32 cellular contexts compared by ENCODE assay signal in the genomic region with DNA sequence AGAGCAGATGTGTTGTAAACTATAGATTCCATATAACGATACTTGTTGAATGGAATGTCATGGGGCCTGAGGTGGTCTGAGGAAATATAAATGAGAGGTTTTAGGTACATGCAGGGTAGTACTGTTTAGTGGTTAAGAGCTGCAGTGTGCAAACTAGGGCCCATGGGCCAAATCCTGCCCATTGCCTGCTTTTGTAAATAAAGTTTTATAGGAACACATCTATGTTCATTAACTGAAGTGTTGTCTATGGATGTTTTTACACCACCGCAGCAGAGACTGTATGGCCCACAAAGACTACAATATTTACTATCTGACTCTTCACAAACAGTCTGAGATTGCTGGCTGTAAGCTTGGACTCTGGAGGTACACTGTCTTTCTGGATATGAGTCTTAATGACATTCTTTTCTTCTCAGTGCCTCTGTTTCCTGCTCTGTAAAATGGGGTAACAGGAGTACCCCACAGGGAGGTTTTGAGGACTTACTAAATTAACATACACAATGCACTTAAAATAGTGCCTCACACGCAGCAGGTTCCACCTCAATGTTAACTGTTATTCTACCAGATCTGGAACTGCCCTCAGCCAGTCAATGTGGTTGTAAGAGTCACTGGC. TPM values are rescaled to one million over a fixed set of nuclear protein-coding genes. Genes with fewer than 3 reads are reported as not detected.
"Had no signal": no experiment of that assay in that cellular context is flagged by ENCODE, and none has a peak within 500 bp of the region (broad histone marks: within the 10 kb centered on the region; RNA-seq: fewer than 3 reads in every experiment).

No MANE protein-coding gene starts in this region.

- H3K36me3 ChIP-seq: colonic mucosa, esophagus squamous epithelium, gastrocnemius medialis, heart right ventricle, left lung, lower lobe of right lung had no signal

- H3K4me3 Mint-ChIP-seq: dendritic cell treated with granulocyte-macrophage colony-stimulating factor and Interleukin-4, amounts not matched to agents 40 ng/mL and 50 ng/mL, for 4 days; effector memory CD8-positive, alpha-beta T cell; endodermal cell; mesothelial cell of epicardium; naive thymus-derived CD4-positive, alpha-beta T cell had no signal

- H3K27ac Mint-ChIP-seq: dendritic cell treated with granulocyte-macrophage colony-stimulating factor and Interleukin-4, amounts not matched to agents 40 ng/mL and 50 ng/mL, for 4 days; effector memory CD8-positive, alpha-beta T cell; endodermal cell; mesothelial cell of epicardium; naive thymus-derived CD4-positive, alpha-beta T cell had no signal

- H3K4me1 ChIP-seq: colonic mucosa, esophagus squamous epithelium, gastrocnemius medialis, heart right ventricle, left lung, lower lobe of right lung had no signal

- H3K9me3 Mint-ChIP-seq: dendritic cell treated with granulocyte-macrophage colony-stimulating factor and Interleukin-4, amounts not matched to agents 40 ng/mL and 50 ng/mL, for 4 days; effector memory CD8-positive, alpha-beta T cell; endodermal cell; mesothelial cell of epicardium had no signal

- DNase-seq: colonic mucosa; cortex of kidney; effector CD8-positive, alpha-beta T cell; effector memory CD8-positive, alpha-beta T cell; endodermal cell; erythroblast; esophagus squamous epithelium; foreskin fibroblast; foreskin melanocyte; gastrocnemius medialis; glutamatergic neuron; head of caudate nucleus; heart right ventricle; hippocampal formation; left cardiac atrium; left lung; left ventricle myocardium superior; lower lobe of right lung; mesenchymal stem cell; mucosa of descending colon; naive thymus-derived CD4-positive, alpha-beta T cell had no signal

- H3K36me3 Mint-ChIP-seq: mesothelial cell of epicardium; naive thymus-derived CD4-positive, alpha-beta T cell had no signal

- H3K27me3 ChIP-seq: colonic mucosa had no signal

- H3K27ac ChIP-seq: colonic mucosa, epithelial cell of prostate, esophagus squamous epithelium, gastrocnemius medialis, heart right ventricle, left lung, lower lobe of right lung had no signal

- FAIRE-seq: endometrium, islet of Langerhans, keratinocyte had no signal

- H3K9me3 ChIP-seq: colonic mucosa, esophagus squamous epithelium, gastrocnemius medialis, heart right ventricle, left lung, lower lobe of right lung, mucosa of descending colon had no signal

- ATAC-seq: effector memory CD8-positive, alpha-beta T cell; esophagus mucosa; gastrocnemius medialis; heart right ventricle; left cardiac atrium; left lung; left ventricle myocardium superior; lower lobe of right lung; mucosa of descending colon; naive thymus-derived CD4-positive, alpha-beta T cell had no signal

- H3K4me3 ChIP-seq: colonic mucosa, esophagus squamous epithelium, gastrocnemius medialis, heart right ventricle, left lung, lower lobe of right lung, mucosa of descending colon had no signal

RNA-seq across cellular contexts. Expression of a gene that starts 12.5 kb away (rescaled TPM):
- total RNA-seq: colonic mucosa, endodermal cell, esophagus mucosa, gastrocnemius medialis, glomerular endothelial cell, heart right ventricle, kidney epithelial cell, left ventricle myocardium superior, lower leg skin, lower lobe of right lung, mesothelial cell of epicardium, mucosa of descending colon, myocyte had no signal
- polyA plus RNA-seq: keratinocyte; naive thymus-derived CD4-positive, alpha-beta T cell had no signal
